19 cellular contexts compared by ENCODE assay signal in the genomic region with DNA sequence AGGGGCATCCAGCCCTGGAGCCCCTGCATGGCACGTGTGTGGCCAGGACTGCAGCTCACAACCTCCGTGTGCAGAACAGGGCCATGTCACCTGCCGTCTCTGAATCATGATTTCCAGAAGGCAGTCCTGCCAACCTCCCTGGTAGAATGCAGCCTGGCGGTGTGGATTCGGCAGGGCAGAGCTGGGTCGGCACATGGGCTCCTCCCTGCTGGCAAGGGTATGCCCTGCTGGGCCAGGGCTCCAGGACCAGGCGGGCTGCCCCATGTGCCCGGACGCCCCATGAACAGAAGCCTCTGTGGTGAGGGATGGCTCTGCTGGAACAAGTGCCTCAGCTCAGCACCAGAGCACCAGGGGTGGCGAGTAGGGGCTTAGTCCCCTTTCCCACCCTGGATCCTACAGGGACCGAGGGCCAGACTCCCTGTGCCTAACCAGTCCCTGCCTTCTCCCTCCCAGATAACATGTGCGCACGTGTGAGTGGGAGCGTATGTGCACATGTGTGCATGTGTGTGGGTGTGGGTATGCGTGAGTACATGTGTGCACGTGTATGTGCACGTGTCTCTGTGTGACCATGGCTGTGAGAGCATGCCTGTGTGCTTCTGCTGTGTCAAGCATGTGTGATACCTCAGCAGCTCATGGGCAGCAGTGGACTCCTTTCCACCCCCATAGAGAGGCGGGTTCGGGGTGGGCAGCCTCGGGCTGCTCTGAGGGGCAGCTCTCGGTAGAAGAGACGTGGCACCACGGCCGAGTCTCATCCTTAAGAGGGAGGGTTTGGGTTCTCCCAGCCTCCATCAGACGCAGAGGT. TPM values are rescaled to one million over a fixed set of nuclear protein-coding genes. Genes with fewer than 3 reads are reported as not detected.
DNase-seq lines count a peak whose midpoint lies in the region; ATAC-seq and TF ChIP-seq lines count a peak whose summit lies in the region.
"Had no signal": no experiment of that assay in that cellular context is flagged by ENCODE, and none has a peak within 500 bp of the region (broad histone marks: within the 10 kb centered on the region; RNA-seq: fewer than 3 reads in every experiment).

No MANE protein-coding gene starts in this region.

- no peaks in the 10 kb centered on the region for H3K36me3 ChIP-seq in BLaER1 treated with 17β-estradiol and CSF1 and Interleukin-3, amounts not matched to agents 10 nM and 100 nM
- no peaks in the 10 kb centered on the region for H3K36me3 ChIP-seq in neuronal stem cell (replicated peaks in 1 of 2; ENCODE audit: control insufficient read depth in 2 of 2, insufficient read depth in 2 of 2, low read length in 2 of 2)
- H3K36me3 ChIP-seq: HAP-1, SJSA1 had no signal

- peak overlapping the region; percentile 37 for H3K27ac Mint-ChIP-seq in T-helper 17 cell
- H3K27ac Mint-ChIP-seq in activated T-helper 2 cell treated with anti-CD3 and anti-CD28 coated beads, Interferon-gamma antibody, Interleukin-2, Interleukin-4, amounts not matched to agents 10 μg/mL and 5 μg/mL and 100 μg/mL, durations not matched to agents 14 hours and 24 hours and 36 hours: no peak overlapping the region
- H3K27ac Mint-ChIP-seq: CD4-positive, CD25-positive, alpha-beta regulatory T cell had no signal

- no peak overlapping the region for H3K27ac ChIP-seq in BLaER1 treated with 17β-estradiol and CSF1 and Interleukin-3, amounts not matched to agents 10 nM and 100 nM
- H3K27ac ChIP-seq in dorsolateral prefrontal cortex: peak overlapping the region in 40 of 59 donors; percentile 0 to 88 (median 48)
- H3K27ac ChIP-seq in neuronal stem cell (replicated peaks; ENCODE audit: low read length): no peak overlapping the region
- H3K27ac ChIP-seq: HL-60, RWPE1, SJSA1 had no signal

- H2AK5ac ChIP-seq in neuronal stem cell (ENCODE audit: low read depth, low read length): peak overlapping the region; percentile 77

- no CpG with 5 or more reads among the region's 25 CpGs for WGBS in neuronal stem cell (ENCODE audit: extremely low coverage in 2 of 2, insufficient read length in 2 of 2, insufficient replicate concordance in 1 of 2), 2 donors

- H3K27me3 ChIP-seq in BLaER1 treated with 17β-estradiol and CSF1 and Interleukin-3, amounts not matched to agents 10 nM and 100 nM: no peaks in the 10 kb centered on the region
- H3K27me3 ChIP-seq in dorsolateral prefrontal cortex: no peaks in the 10 kb centered on the region
- H3K27me3 ChIP-seq in neuronal stem cell (ENCODE audit: control insufficient read depth in 3 of 3, insufficient read depth in 3 of 3, low read depth in 1 of 3, low read length in 3 of 3): peaks cover 0 to 55% (median 0%) of the 10 kb centered on the region in 3 experiments
- H3K27me3 ChIP-seq: SJSA1 had no signal

- H3K27me3 Mint-ChIP-seq in T-helper 17 cell: no peaks in the 10 kb centered on the region
- no peaks in the 10 kb centered on the region for H3K27me3 Mint-ChIP-seq in activated T-helper 2 cell treated with anti-CD3 and anti-CD28 coated beads, Interferon-gamma antibody, Interleukin-2, Interleukin-4, amounts not matched to agents 10 μg/mL and 5 μg/mL and 100 μg/mL, durations not matched to agents 14 hours and 24 hours and 36 hours (ENCODE audit: low read depth)
- H3K27me3 Mint-ChIP-seq: CD4-positive, CD25-positive, alpha-beta regulatory T cell had no signal

- no peak overlapping the region for H3K4ac ChIP-seq in neuronal stem cell (ENCODE audit: low read length)

- no peak for TF ChIP-seq CTCF in dorsolateral prefrontal cortex (IDR thresholded peaks at IDR 0.05 in 54 of 56, conservative IDR thresholded peaks at IDR 0.05 in 2 of 56; ENCODE audit: low read depth in 1 of 56, partially characterized antibody in 56 of 56)

- intact Hi-C loops in dorsolateral prefrontal cortex (cut with DNase I): no loop called here
- intact Hi-C loops in activated T-helper 2 cell treated with anti-CD3 and anti-CD28 coated beads, Interferon-gamma antibody, Interleukin-2, Interleukin-4, amounts not matched to agents 10 μg/mL and 5 μg/mL and 100 μg/mL, durations not matched to agents 14 hours and 24 hours and 36 hours (cut with micrococcal nuclease): no loop called here

- no peaks in the 10 kb centered on the region for H3K9me3 ChIP-seq in BLaER1 treated with 17β-estradiol and CSF1 and Interleukin-3, amounts not matched to agents 10 nM and 100 nM (replicated peaks in 1 of 11)
- H3K9me3 ChIP-seq in T-helper 17 cell (ENCODE audit: control insufficient read depth, low read length, poor library complexity, severe bottlenecking) (no peaks in the 10 kb centered on the region), neuronal stem cell (replicated peaks in 1 of 2; ENCODE audit: control insufficient read depth in 2 of 2, insufficient read depth in 1 of 2, low read depth in 1 of 2, low read length in 2 of 2) (peaks cover 0 to 1% of the 10 kb centered on the region in 2 donors)
- H3K9me3 ChIP-seq: HAP-1, SJSA1 had no signal

- H3K18ac ChIP-seq in neuronal stem cell (ENCODE audit: low read length): peak overlapping the region; percentile 64

- H3K79me1 ChIP-seq in neuronal stem cell (ENCODE audit: low read depth, low read length): no peaks in the 10 kb centered on the region

- H3K4me2 ChIP-seq in BLaER1 treated with 17β-estradiol and CSF1 and Interleukin-3, amounts not matched to agents 10 nM and 100 nM: peak overlapping the region in 10 of 11 experiments; percentile 8 to 52 (median 42); a peak in 14 of 22 replicates
- no peak overlapping the region for H3K4me2 ChIP-seq in neuronal stem cell (ENCODE audit: insufficient read depth, low read length, poor library complexity, severe bottlenecking)

- H3K9ac ChIP-seq in BLaER1 treated with 17β-estradiol and CSF1 and Interleukin-3, amounts not matched to agents 10 nM and 100 nM: no peak overlapping the region; a peak in 2 of 22 replicates
- H3K9ac ChIP-seq in neuronal stem cell (ENCODE audit: low read depth, low read length, poor library complexity): no peak overlapping the region

- DNase-seq in T-helper 17 cell (no peak), dorsolateral prefrontal cortex (peak in 1 of 10 donors; percentile 65), neuronal stem cell (ENCODE audit: low spot score) (no peak), NCI-H2081 (lab: John Stamatoyannopoulos, UW) (no peak)
- no peak for DNase-seq in activated T-helper 2 cell treated with anti-CD3 and anti-CD28 coated beads, Interferon-gamma antibody, Interleukin-2, Interleukin-4, amounts not matched to agents 10 μg/mL and 5 μg/mL and 100 μg/mL, durations not matched to agents 14 hours and 24 hours and 36 hours (ENCODE audit: low spot score)
- DNase-seq: AML-193; CD4-positive, CD25-positive, alpha-beta regulatory T cell; EL; MV-4-11; NCI-H1417 treated with DMSO at 0.1 percent for 48 hours; NCI-H2029 treated with DMSO at 0.1 percent for 48 hours; NCI-H748 treated with DMSO at 0.1 percent for 48 hours; PC-3 had no signal

- H3K36me3 Mint-ChIP-seq in T-helper 17 cell (ENCODE audit: low read depth): no peaks in the 10 kb centered on the region
- H3K36me3 Mint-ChIP-seq in activated T-helper 2 cell treated with anti-CD3 and anti-CD28 coated beads, Interferon-gamma antibody, Interleukin-2, Interleukin-4, amounts not matched to agents 10 μg/mL and 5 μg/mL and 100 μg/mL, durations not matched to agents 14 hours and 24 hours and 36 hours (ENCODE audit: low read depth): no peaks in the 10 kb centered on the region

- H2BK5ac ChIP-seq in neuronal stem cell (ENCODE audit: low read length): no peak overlapping the region

- no peak overlapping the region for H3K4me3 Mint-ChIP-seq in T-helper 17 cell
- H3K4me3 Mint-ChIP-seq in activated T-helper 2 cell treated with anti-CD3 and anti-CD28 coated beads, Interferon-gamma antibody, Interleukin-2, Interleukin-4, amounts not matched to agents 10 μg/mL and 5 μg/mL and 100 μg/mL, durations not matched to agents 14 hours and 24 hours and 36 hours (ENCODE audit: low read depth): no peak overlapping the region
- H3K4me3 Mint-ChIP-seq: CD4-positive, CD25-positive, alpha-beta regulatory T cell had no signal

- no peak overlapping the region for H4K8ac ChIP-seq in neuronal stem cell (ENCODE audit: low read depth, low read length)

- H2AFZ ChIP-seq in neuronal stem cell (ENCODE audit: low read length): no peak overlapping the region

- no peaks in the 10 kb centered on the region for H3K4me1 Mint-ChIP-seq in T-helper 17 cell
- no peaks in the 10 kb centered on the region for H3K4me1 Mint-ChIP-seq in activated T-helper 2 cell treated with anti-CD3 and anti-CD28 coated beads, Interferon-gamma antibody, Interleukin-2, Interleukin-4, amounts not matched to agents 10 μg/mL and 5 μg/mL and 100 μg/mL, durations not matched to agents 14 hours and 24 hours and 36 hours (ENCODE audit: low read depth)

- H4K91ac ChIP-seq in neuronal stem cell (ENCODE audit: low read depth, low read length, poor library complexity): no peak overlapping the region

- peaks cover 9 to 20% (median 12%) of the 10 kb centered on the region in 10 experiments; a peak in 15 of 20 replicates for H3K4me1 ChIP-seq in BLaER1 treated with 17β-estradiol and CSF1 and Interleukin-3, amounts not matched to agents 10 nM and 100 nM
- peaks cover 0 to 6% of the 10 kb centered on the region in 2 donors for H3K4me1 ChIP-seq in neuronal stem cell (ENCODE audit: control insufficient read depth in 2 of 2, insufficient read depth in 1 of 2, low read depth in 1 of 2, low read length in 2 of 2)
- H3K4me1 ChIP-seq: HAP-1, SJSA1 had no signal

- H3K4me3 ChIP-seq in BLaER1 treated with 17β-estradiol and CSF1 and Interleukin-3, amounts not matched to agents 10 nM and 100 nM: no peak overlapping the region
- H3K4me3 ChIP-seq in dorsolateral prefrontal cortex (no peak overlapping the region), neuronal stem cell (ENCODE audit: low read length in 2 of 2) (no peak overlapping the region)
- H3K4me3 ChIP-seq: HAP-1, SJSA1 had no signal

- H4K20me1 ChIP-seq in BLaER1 treated with 17β-estradiol and CSF1 and Interleukin-3, amounts not matched to agents 10 nM and 100 nM: no peaks in the 10 kb centered on the region; a peak in 1 of 22 replicates

- H3K23ac ChIP-seq in neuronal stem cell (ENCODE audit: low read depth, low read length, poor library complexity): no peak overlapping the region

- no peak overlapping the region for H2BK120ac ChIP-seq in neuronal stem cell (ENCODE audit: low read depth, low read length)

- no peak overlapping the region for H2BK15ac ChIP-seq in neuronal stem cell (ENCODE audit: low read length)

- H2BK12ac ChIP-seq in neuronal stem cell (ENCODE audit: low read length): no peak overlapping the region

- ATAC-seq in T-helper 17 cell (no peak), GM21447 (IDR thresholded peaks at IDR 0.05; ENCODE audit: unreplicated experiment) (no peak)
- ATAC-seq: PC-3 had no signal

- peak overlapping the region; percentile 82 for H3K14ac ChIP-seq in neuronal stem cell (ENCODE audit: low read length)

- H3K9me3 Mint-ChIP-seq in activated T-helper 2 cell treated with anti-CD3 and anti-CD28 coated beads, Interferon-gamma antibody, Interleukin-2, Interleukin-4, amounts not matched to agents 10 μg/mL and 5 μg/mL and 100 μg/mL, durations not matched to agents 14 hours and 24 hours and 36 hours: no peaks in the 10 kb centered on the region
- H3K9me3 Mint-ChIP-seq: CD4-positive, CD25-positive, alpha-beta regulatory T cell had no signal

RNA-seq across cellular contexts. Expression of a gene that starts 10.3 kb away (rescaled TPM):
- total RNA-seq in T-helper 17 cell (100 to 1,000 TPM in 1 of 2 donors, 10 to 100 TPM in 1; 81.4 to 100 TPM), dorsolateral prefrontal cortex (100 to 1,000 TPM in 7 of 120 experiments, 10 to 100 TPM in 113; 40.2 to 134 (median 61.9) TPM)
- 45.6 TPM for polyA plus RNA-seq in neuronal stem cell (2013, experiment 1 of 2)
- polyA plus RNA-seq in neuronal stem cell (2013, experiment 2 of 2): 47.1 TPM
- 7.9 and 8.9 TPM in 2 replicates for total RNA-seq in activated T-helper 2 cell treated with anti-CD3 and anti-CD28 coated beads, Interferon-gamma antibody, Interleukin-2, Interleukin-4, amounts not matched to agents 10 μg/mL and 5 μg/mL and 100 μg/mL, durations not matched to agents 14 hours and 24 hours and 36 hours

RNA-seq across cellular contexts. Expression of a gene that starts 30.3 kb away (rescaled TPM):
- total RNA-seq in T-helper 17 cell (10 to 100 TPM; 78.5 to 94.5 TPM), dorsolateral prefrontal cortex (10 to 100 TPM; 13.0 to 29.2 (median 19.3) TPM)
- polyA plus RNA-seq in neuronal stem cell (2013, experiment 1 of 2): 11.4 TPM
- polyA plus RNA-seq in neuronal stem cell (2013, experiment 2 of 2): 12.2 TPM
- total RNA-seq in activated T-helper 2 cell treated with anti-CD3 and anti-CD28 coated beads, Interferon-gamma antibody, Interleukin-2, Interleukin-4, amounts not matched to agents 10 μg/mL and 5 μg/mL and 100 μg/mL, durations not matched to agents 14 hours and 24 hours and 36 hours: 17.1 and 18.6 TPM in 2 replicates

RNA-seq across cellular contexts. Expression of a gene that starts 30.3 kb away (rescaled TPM):
- 1 to 10 TPM; 2.8 to 3.9 TPM for total RNA-seq in T-helper 17 cell
- 10 to 100 TPM in 118 of 120 experiments, 1 to 10 TPM in 2; 9.4 to 50.0 (median 23.7) TPM for total RNA-seq in dorsolateral prefrontal cortex
- 0.77 TPM for polyA plus RNA-seq in neuronal stem cell (2013, experiment 1 of 2)
- 0.54 TPM for polyA plus RNA-seq in neuronal stem cell (2013, experiment 2 of 2)
- 1.3 and 1.4 TPM in 2 replicates for total RNA-seq in activated T-helper 2 cell treated with anti-CD3 and anti-CD28 coated beads, Interferon-gamma antibody, Interleukin-2, Interleukin-4, amounts not matched to agents 10 μg/mL and 5 μg/mL and 100 μg/mL, durations not matched to agents 14 hours and 24 hours and 36 hours

Comparison
In these comparisons a context has a peak if more than half of its experiments do, and no peak if none do; other contexts are left out.
1. H3K27ac ChIP-seq: peak in dorsolateral prefrontal cortex (40 of 59); none in BLaER1 treated with 17β-estradiol and CSF1 and Interleukin-3, amounts not matched to agents 10 nM and 100 nM (0 of 11) and neuronal stem cell (single experiment).